ENCODE assay signal across 8 cellular contexts in genomic region chr7:150379590-150380379, GRCh38. TPM values are rescaled to one million over a fixed set of nuclear protein-coding genes. Genes with fewer than 3 reads are reported as not detected.
A peak's percentile ranks its signal among the peaks of the same experiment; 100 is the strongest.
DNase-seq lines count a peak whose midpoint lies in the region; ATAC-seq, FAIRE-seq and TF ChIP-seq lines count a peak whose summit lies in the region.

No MANE protein-coding gene starts in this region.

- no peak for FAIRE-seq in H1 (lab: Jason Lieb, UNC)

- POLR2A ChIA-PET in Panc1 (lab: Charles Lee) (interaction anchor here (0.6 kb wide), 1 partner anchor 54 kb away, joined by 3 read pairs; no protein-coding TSS in a partner anchor), H1 (lab: Charles Lee; ENCODE audit: partially characterized antibody) (interaction anchor here (0.8 to 1.9 kb wide), 11 partner anchors 10 to 44 kb away, joined by 3 to 30 read pairs (median 4); partner anchors contain the start of gene REPIN1)

- BruUV-seq in Panc1 (replicated peaks; lab: Mats Ljungman, UMichigan): TSS peak; percentile 55

- TF ChIP-seq CTCF in DND-41 (IDR thresholded peaks at IDR 0.05; ENCODE audit: borderline replicate concordance, extremely low read depth, low read length, poor library complexity, severe bottlenecking) (no peak), Panc1 (IDR thresholded peaks at IDR 0.05) (no peak), H1 (IDR thresholded peaks at IDR 0.05; ENCODE audit: control extremely low read depth in 1 of 3, insufficient read depth in 1 of 3, low read depth in 1 of 3, low read length in 3 of 3) (no peak)

- H2BK15ac ChIP-seq in H1 (ENCODE audit: low read length): peak overlapping the region; percentile 14; the same call in 1 of the 2 replicates

- H3K4me2 ChIP-seq in DND-41 (ENCODE audit: insufficient read depth, low read length) (peak overlapping the region; percentile 83), H1 (ENCODE audit: insufficient read depth in 1 of 2, low read depth in 2 of 2, low read length in 2 of 2) (peak overlapping the region; percentile 94)

- H3K23me2 ChIP-seq in H1 (ENCODE audit: low read depth, low read length): peaks cover 11% of the 10 kb centered on the region

- peaks cover 15% of the 10 kb centered on the region for H3K79me1 ChIP-seq in H1 (ENCODE audit: low read depth, low read length)

- H2AK5ac ChIP-seq in H1 (ENCODE audit: low read depth, low read length): no peak overlapping the region

- peak in 1 of 2 experiments; percentile 27; a peak in 1 of 3 replicates for TF ChIP-seq POLR2A in H1 (IDR thresholded peaks at IDR 0.05; ENCODE audit: control extremely low read depth in 1 of 2, low read depth in 2 of 2, low read length in 2 of 2)

- H3K4ac ChIP-seq in H1 (replicated peaks; ENCODE audit: insufficient read length, low read depth, low read length): peak overlapping the region; percentile 59

- CTCF ChIA-PET in Panc1 (lab: Charles Lee): no interaction called here
- CTCF ChIA-PET in H1 (lab: Charles Lee; ENCODE audit: partially characterized antibody): interaction anchor here (0.6 to 1.5 kb wide), 6 partner anchors 10 to 102 kb away, joined by 3 to 4 read pairs (median 4); a partner anchor contains a TSS

- no peak overlapping the region for H3K23ac ChIP-seq in H1 (ENCODE audit: insufficient read length)

- H3K79me2 ChIP-seq in DND-41 (ENCODE audit: insufficient read depth, low read length): peaks cover 92% of the 10 kb centered on the region
- peaks cover 0 to 45% of the 10 kb centered on the region in 2 experiments for H3K79me2 ChIP-seq in H1 (ENCODE audit: control insufficient read depth in 1 of 2, insufficient read depth in 2 of 2, low read length in 2 of 2)

- H2BK12ac ChIP-seq in H1 (ENCODE audit: low read depth, low read length): 0 out of 2 replicates have a peak overlapping the region, but pooled peaks have one; percentile 86

- WGBS in H1 (ENCODE audit: extremely low coverage in 1 of 2, insufficient coverage in 1 of 2, insufficient read length in 1 of 2, insufficient replicate concordance in 2 of 2, low coverage in 1 of 2, low lambda C conversion rate in 2 of 2, missing lambda C conversion rate in 1 of 2), 2 experiments: 4% methylated on average over 20 of the region's 34 CpGs; no CpG with 5 or more reads in 1 of the 2 experiments

- H3K4me1 ChIP-seq in DND-41 (ENCODE audit: insufficient read depth, low read length) (peaks cover 67% of the 10 kb centered on the region), Panc1 (ENCODE audit: control insufficient read depth, insufficient read depth, low read length) (peaks cover 60% of the 10 kb centered on the region), H1 (replicated peaks in 1 of 4; ENCODE audit: control insufficient read depth in 3 of 4, insufficient read depth in 4 of 4, low read length in 3 of 4) (peaks cover 22 to 53% (median 35%) of the 10 kb centered on the region in 4 experiments), mucosa of stomach (ENCODE audit: control insufficient read depth, insufficient read depth, low read length) (peaks cover 61% of the 10 kb centered on the region)

- ATAC-seq in DND-41 (ENCODE audit: insufficient read depth, low read depth) (no peak; the same call in 2 of the 3 replicates), GM21717 (IDR thresholded peaks at IDR 0.05; ENCODE audit: unreplicated experiment) (peak; percentile 6), Panc1 (peak; percentile 35)

- in situ Hi-C loops in Panc1 (cut with HindIII; ENCODE audit: low pct_unique_long_range_greater_than_20kb, low sequenced_read_pairs): no loop called here

- H3K27ac ChIP-seq in DND-41 (ENCODE audit: low read length) (peak overlapping the region; percentile 58), Panc1 (ENCODE audit: low read length) (peak overlapping the region; percentile 96), H1 (ENCODE audit: low read depth, low read length) (peak overlapping the region; percentile 68)

- peak overlapping the region; percentile 85 for H3K18ac ChIP-seq in H1 (ENCODE audit: extremely low read depth, low read length)

- H3K9me3 ChIP-seq in DND-41 (ENCODE audit: insufficient read depth, low read length, severe bottlenecking): no peaks in the 10 kb centered on the region
- no peaks in the 10 kb centered on the region for H3K9me3 ChIP-seq in Panc1 (ENCODE audit: control insufficient read depth, insufficient read depth, low read depth, low read length)
- no peaks in the 10 kb centered on the region for H3K9me3 ChIP-seq in H1 (ENCODE audit: insufficient read depth in 2 of 2, low read depth in 1 of 2, low read length in 1 of 2)
- H3K9me3 ChIP-seq in mucosa of stomach (ENCODE audit: control insufficient read depth, low read length): no peaks in the 10 kb centered on the region

- DNase-seq in DND-41: peak; percentile 52
- DNase-seq in Panc1 (ENCODE audit: low read depth, low spot score): no peak
- DNase-seq in H1 (ENCODE audit: low read depth in 1 of 2, low spot score in 2 of 2): no peak
- DNase-seq in NCI-H2029 (lab: John Stamatoyannopoulos, UW): no peak
- no peak for DNase-seq in NCI-H187 treated with DMSO at 0.1 percent for 48 hours (lab: John Stamatoyannopoulos, UW)
- DNase-seq in amniotic stem cell (lab: John Stamatoyannopoulos, UW): no peak

- H3K56ac ChIP-seq in H1 (replicated peaks; ENCODE audit: insufficient read length, low read depth, low read length): peak overlapping the region; percentile 96

- H3K9ac ChIP-seq in DND-41 (ENCODE audit: low read depth, low read length) (peak overlapping the region; percentile 95), H1 (replicated peaks in 1 of 4; ENCODE audit: extremely low read depth in 1 of 4, low read depth in 3 of 4, low read length in 3 of 4) (peak overlapping the region; percentile 59 to 84 (median 71)), mucosa of stomach (ENCODE audit: low read length) (peak overlapping the region; percentile 75)

- peak overlapping the region; percentile 82 for H4K5ac ChIP-seq in H1 (ENCODE audit: insufficient read length, low read depth, low read length)

- H2BK120ac ChIP-seq in H1 (replicated peaks; ENCODE audit: low read depth, low read length): peak overlapping the region; percentile 33

- H3K4me3 ChIP-seq in DND-41 (ENCODE audit: low read depth in 1 of 2, low read length in 2 of 2): peak overlapping the region; percentile 69 to 74
- H3K4me3 ChIP-seq in Panc1 (ENCODE audit: low read depth in 2 of 2, low read length in 2 of 2): peak overlapping the region; percentile 92 to 96
- H3K4me3 ChIP-seq in H1 (ENCODE audit: extremely low read depth in 1 of 4, insufficient read depth in 2 of 4, low read depth in 3 of 4, low read length in 4 of 4): peak overlapping the region; percentile 88 to 96 (median 90)
- H3K4me3 ChIP-seq in mucosa of stomach (ENCODE audit: low read length): peak overlapping the region; percentile 31

- intact Hi-C loops in Panc1 (cut with micrococcal nuclease; ENCODE audit: unreplicated experiment): no loop called here

- peak overlapping the region; percentile 93; the same call in 1 of the 2 replicates for H2BK5ac ChIP-seq in H1 (ENCODE audit: low read depth, low read length)

- no peak for TF ChIP-seq EP300 in H1 (IDR thresholded peaks at IDR 0.05; ENCODE audit: borderline replicate concordance in 1 of 2, low read depth in 2 of 2, low read length in 2 of 2)

- H4K8ac ChIP-seq in H1 (ENCODE audit: extremely low read depth, insufficient read depth, low read length): peak overlapping the region; percentile 71; the same call in 1 of the 2 replicates

- no peak overlapping the region for H2BK20ac ChIP-seq in H1 (ENCODE audit: low read length)

- peaks cover 23% of the 10 kb centered on the region; the same call in 1 of the 2 replicates for H3K36me3 ChIP-seq in DND-41 (ENCODE audit: insufficient read depth, low read length)
- H3K36me3 ChIP-seq in Panc1 (ENCODE audit: control insufficient read depth, insufficient read depth, low read length): no peaks in the 10 kb centered on the region; the same call in 1 of the 2 replicates
- 0 out of 8 replicates have a peak, but pooled peaks cover 0 to 8% (median 0%) of the 10 kb centered on the region in 4 experiments for H3K36me3 ChIP-seq in H1 (ENCODE audit: control insufficient read depth in 2 of 4, insufficient read depth in 4 of 4, low read length in 3 of 4)
- H3K36me3 ChIP-seq in mucosa of stomach (ENCODE audit: control insufficient read depth, insufficient read depth, low read length): no peaks in the 10 kb centered on the region

- no peaks in the 10 kb centered on the region for H3K27me3 ChIP-seq in DND-41 (ENCODE audit: insufficient read depth, low read length, poor library complexity)
- no peaks in the 10 kb centered on the region for H3K27me3 ChIP-seq in Panc1 (ENCODE audit: control insufficient read depth, insufficient read depth, low read length)
- no peaks in the 10 kb centered on the region for H3K27me3 ChIP-seq in H1 (replicated peaks in 1 of 4; ENCODE audit: control insufficient read depth in 3 of 4, extremely low read depth in 1 of 4, insufficient read depth in 3 of 4, low read length in 3 of 4)
- no peaks in the 10 kb centered on the region for H3K27me3 ChIP-seq in mucosa of stomach (ENCODE audit: control insufficient read depth, insufficient read depth, low read length)

- H3K14ac ChIP-seq in H1 (ENCODE audit: insufficient read length): no peak overlapping the region

- TF ChIP-seq RAD21 in H1 (IDR thresholded peaks at IDR 0.05 in 1 of 2, conservative IDR thresholded peaks at IDR 0.05 in 1 of 2; ENCODE audit: low read depth in 2 of 2, low read length in 2 of 2): no peak

- peak overlapping the region; percentile 75 for H4K91ac ChIP-seq in H1 (replicated peaks; ENCODE audit: insufficient read length, low read length)

- H2AFZ ChIP-seq in DND-41 (ENCODE audit: low read depth, low read length) (peak overlapping the region; percentile 56), H1 (ENCODE audit: low read length) (no peak overlapping the region)

- peaks cover 23% of the 10 kb centered on the region for H4K20me1 ChIP-seq in DND-41 (ENCODE audit: insufficient read depth, low read length)
- H4K20me1 ChIP-seq in H1 (replicated peaks in 1 of 2; ENCODE audit: control insufficient read depth in 1 of 2, insufficient read depth in 2 of 2, low read length in 2 of 2): no peaks in the 10 kb centered on the region

RNA-seq across cellular contexts. Expression of gene ZNF775, which starts 0.7 kb away (rescaled TPM):
- total RNA-seq in Panc1 (2021; ENCODE audit: unreplicated experiment): 14.7 TPM
- 14.8 TPM for polyA plus RNA-seq in Panc1 (2012; ENCODE audit: insufficient read length)
- total RNA-seq in H1 (2021; fragmentation: NEBNext Ultra II Directional; extraction: Animal tissue kit (Norgen Biotek cat#: 25700)): 21.5 and 24.9 TPM in 2 replicates
- polyA plus RNA-seq in H1 (2011; rRNA removed): 13.6 and 22.5 TPM in 2 replicates
- polyA plus RNA-seq in H1 (2011; cell fraction: cytosol; rRNA removed): 23.8 TPM
- 26.9 TPM for polyA plus RNA-seq in H1 (2011; cell fraction: nucleus; rRNA removed)
- polyA plus RNA-seq in H1 (2012, experiment 1 of 2): 12.3 to 21.8 TPM (median 20.3 TPM) in 4 replicates
- polyA plus RNA-seq in H1 (2012, experiment 2 of 2): 13.0 TPM
- 9.1 TPM for polyA plus RNA-seq in H1 (2013, experiment 1 of 2)
- 8.5 TPM for polyA plus RNA-seq in H1 (2013, experiment 2 of 2)
- 2.5 and 2.9 TPM in 2 replicates for polyA minus RNA-seq in H1 (2011; rRNA and poly(A)+ RNA removed)
- polyA minus RNA-seq in H1 (2011; cell fraction: cytosol; rRNA and poly(A)+ RNA removed): 21.4 TPM
- 15.7 TPM for polyA minus RNA-seq in H1 (2011; cell fraction: nucleus; rRNA and poly(A)+ RNA removed)

RNA-seq across cellular contexts. Expression of gene REPIN1, which starts 11.2 kb away (rescaled TPM):
- 209 TPM for total RNA-seq in Panc1 (2021; ENCODE audit: unreplicated experiment)
- polyA plus RNA-seq in Panc1 (2012; ENCODE audit: insufficient read length): 158 TPM
- 125 and 130 TPM in 2 replicates for total RNA-seq in H1 (2021; fragmentation: NEBNext Ultra II Directional; extraction: Animal tissue kit (Norgen Biotek cat#: 25700))
- 98.6 and 147 TPM in 2 replicates for polyA plus RNA-seq in H1 (2011; rRNA removed)
- polyA plus RNA-seq in H1 (2011; cell fraction: cytosol; rRNA removed): 110 TPM
- 159 TPM for polyA plus RNA-seq in H1 (2011; cell fraction: nucleus; rRNA removed)
- polyA plus RNA-seq in H1 (2012, experiment 1 of 2): 81.6 to 105 TPM (median 96.5 TPM) in 4 replicates
- 86.7 TPM for polyA plus RNA-seq in H1 (2012, experiment 2 of 2)
- polyA plus RNA-seq in H1 (2013, experiment 1 of 2): 78.2 TPM
- polyA plus RNA-seq in H1 (2013, experiment 2 of 2): 74.4 TPM
- polyA minus RNA-seq in H1 (2011; rRNA and poly(A)+ RNA removed): 39.8 and 47.5 TPM in 2 replicates
- polyA minus RNA-seq in H1 (2011; cell fraction: cytosol; rRNA and poly(A)+ RNA removed): 55.6 TPM
- 72.6 TPM for polyA minus RNA-seq in H1 (2011; cell fraction: nucleus; rRNA and poly(A)+ RNA removed)

RNA-seq across cellular contexts. Expression of gene RARRES2, which starts 38.4 kb away (rescaled TPM):
- 1.1 TPM for total RNA-seq in Panc1 (2021; ENCODE audit: unreplicated experiment)
- not detected for polyA plus RNA-seq in Panc1 (2012; ENCODE audit: insufficient read length)
- total RNA-seq in H1 (2021; fragmentation: NEBNext Ultra II Directional; extraction: Animal tissue kit (Norgen Biotek cat#: 25700)): 254 and 264 TPM in 2 replicates
- 441 and 483 TPM in 2 replicates for polyA plus RNA-seq in H1 (2011; rRNA removed)
- 569 TPM for polyA plus RNA-seq in H1 (2011; cell fraction: cytosol; rRNA removed)
- 327 TPM for polyA plus RNA-seq in H1 (2011; cell fraction: nucleus; rRNA removed)
- polyA plus RNA-seq in H1 (2012, experiment 1 of 2): 326 to 515 TPM (median 467 TPM) in 4 replicates
- polyA plus RNA-seq in H1 (2012, experiment 2 of 2): 519 TPM
- 191 TPM for polyA plus RNA-seq in H1 (2013, experiment 1 of 2)
- polyA plus RNA-seq in H1 (2013, experiment 2 of 2): 244 TPM
- 29.0 and 37.7 TPM in 2 replicates for polyA minus RNA-seq in H1 (2011; rRNA and poly(A)+ RNA removed)
- 63.9 TPM for polyA minus RNA-seq in H1 (2011; cell fraction: cytosol; rRNA and poly(A)+ RNA removed)
- polyA minus RNA-seq in H1 (2011; cell fraction: nucleus; rRNA and poly(A)+ RNA removed): 52.1 TPM

RNA-seq across cellular contexts. Expression of gene ACTR3C, which starts 56.4 kb away (rescaled TPM):
- 6.5 TPM for total RNA-seq in Panc1 (2021; ENCODE audit: unreplicated experiment)
- polyA plus RNA-seq in Panc1 (2012; ENCODE audit: insufficient read length): 2.8 TPM
- 0.84 TPM in 1 of 2 replicates, not detected in the other for total RNA-seq in H1 (2021; fragmentation: NEBNext Ultra II Directional; extraction: Animal tissue kit (Norgen Biotek cat#: 25700))
- 0.78 and 1.5 TPM in 2 replicates for polyA plus RNA-seq in H1 (2011; rRNA removed)
- polyA plus RNA-seq in H1 (2011; cell fraction: cytosol; rRNA removed): 1.3 TPM
- polyA plus RNA-seq in H1 (2011; cell fraction: nucleus; rRNA removed): 1.6 TPM
- 0.98 to 2.0 TPM (median 1.4 TPM) in 4 replicates for polyA plus RNA-seq in H1 (2012, experiment 1 of 2)
- 0.75 TPM for polyA plus RNA-seq in H1 (2012, experiment 2 of 2)
- polyA plus RNA-seq in H1 (2013, experiment 1 of 2): not detected
- 0.07 TPM for polyA plus RNA-seq in H1 (2013, experiment 2 of 2)
- 2.5 and 6.1 TPM in 2 replicates for polyA minus RNA-seq in H1 (2011; rRNA and poly(A)+ RNA removed)
- polyA minus RNA-seq in H1 (2011; cell fraction: cytosol; rRNA and poly(A)+ RNA removed): 1.9 TPM
- 15.5 TPM for polyA minus RNA-seq in H1 (2011; cell fraction: nucleus; rRNA and poly(A)+ RNA removed)

RNA-seq across cellular contexts. Expression of gene LRRC61, which starts 56.6 kb away (rescaled TPM):
- 13.8 TPM for total RNA-seq in Panc1 (2021; ENCODE audit: unreplicated experiment)
- polyA plus RNA-seq in Panc1 (2012; ENCODE audit: insufficient read length): 24.0 TPM
- 0.73 and 1.0 TPM in 2 replicates for total RNA-seq in H1 (2021; fragmentation: NEBNext Ultra II Directional; extraction: Animal tissue kit (Norgen Biotek cat#: 25700))
- 44.8 and 72.4 TPM in 2 replicates for polyA plus RNA-seq in H1 (2011; rRNA removed)
- 40.2 TPM for polyA plus RNA-seq in H1 (2011; cell fraction: cytosol; rRNA removed)
- 36.1 TPM for polyA plus RNA-seq in H1 (2011; cell fraction: nucleus; rRNA removed)
- polyA plus RNA-seq in H1 (2012, experiment 1 of 2): 12.3 to 27.6 TPM (median 25.8 TPM) in 4 replicates
- polyA plus RNA-seq in H1 (2012, experiment 2 of 2): 31.8 TPM
- 0.34 TPM for polyA plus RNA-seq in H1 (2013, experiment 1 of 2)
- polyA plus RNA-seq in H1 (2013, experiment 2 of 2): 0.42 TPM
- 14.4 and 19.1 TPM in 2 replicates for polyA minus RNA-seq in H1 (2011; rRNA and poly(A)+ RNA removed)
- 27.4 TPM for polyA minus RNA-seq in H1 (2011; cell fraction: cytosol; rRNA and poly(A)+ RNA removed)
- 16.0 TPM for polyA minus RNA-seq in H1 (2011; cell fraction: nucleus; rRNA and poly(A)+ RNA removed)

Comparison
In these comparisons a context has a peak if more than half of its experiments do, and no peak if none do; other contexts are left out.
1. H3K4me3 ChIP-seq: peak in every context shown above with its lines; median percentile 94 in Panc1; 90 in H1; 72 in DND-41; 31 in mucosa of stomach.
2. RNA of gene RARRES2, which starts 38.4 kb away (total RNA-seq): 254 to 264 TPM in H1; 1.1 TPM in Panc1 (single experiment); every median in the first group is over 100 times any median in the second.
3. Peak in every context shown above with its lines, with median percentiles within 50 percentile points of each other: H3K27ac ChIP-seq and H3K9ac ChIP-seq.